Comparison of ENCODE assay signal across 1 cellular context in genomic region chr5:119515192-119515591, GRCh38.
TF ChIP-seq lines count a peak whose summit lies in the region.

No MANE protein-coding gene starts in this region.

TF ChIP-seq in IMR-90, 13 proteins besides CTCF, POLR2A, EP300 and RAD21 (continued from another document):
- TF ChIP-seq MXI1 (IDR thresholded peaks at IDR 0.05; ENCODE audit: borderline replicate concordance, low read depth, low read length), result no peak
